ENCODE assay signal across 10 cellular contexts in the genomic region with DNA sequence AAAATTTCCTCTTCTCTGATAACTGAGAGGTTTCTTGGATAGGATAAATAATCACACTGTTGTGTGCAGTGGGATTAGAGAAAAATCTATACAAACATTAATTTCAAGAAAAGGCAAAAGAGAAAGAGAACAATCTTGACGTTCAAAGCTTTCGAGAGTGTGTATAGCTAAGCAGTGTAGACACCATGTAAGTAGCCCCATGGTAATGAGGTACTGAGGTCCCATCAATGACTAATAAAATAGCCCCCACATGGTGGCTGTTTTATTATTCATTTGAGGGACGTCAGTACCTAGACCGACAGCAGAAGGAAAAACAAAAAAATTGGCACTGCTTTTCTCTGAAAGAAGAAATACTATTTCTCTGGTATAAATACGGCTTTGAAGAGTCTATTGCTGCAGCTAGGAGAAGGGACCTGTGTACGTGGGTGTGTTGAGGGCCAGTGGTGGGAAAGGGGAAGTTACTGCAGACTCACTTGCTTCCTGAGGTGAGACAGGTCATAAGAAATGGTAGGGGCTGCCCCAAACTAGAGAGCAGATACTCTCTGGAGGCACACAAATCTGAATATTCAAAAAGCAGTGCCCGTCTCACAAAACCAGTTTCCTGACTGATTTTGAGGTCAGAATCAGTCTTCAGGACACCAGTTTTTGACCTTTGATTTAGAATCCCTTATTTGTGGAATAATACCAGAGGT.
DNase-seq lines count a peak whose midpoint lies in the region; ATAC-seq and TF ChIP-seq lines count a peak whose summit lies in the region.
"Had no signal": no experiment of that assay in that cellular context is flagged by ENCODE, and none has a peak within 500 bp of the region (broad histone marks: within the 10 kb centered on the region; RNA-seq: fewer than 3 reads in every experiment).

No MANE protein-coding gene starts in this region.

- peaks cover 52% of the 10 kb centered on the region for H3K27me3 Mint-ChIP-seq in endodermal cell (ENCODE audit: insufficient read depth)

- intact Hi-C loops in Right ventricle myocardium inferior (cut with DNase I) (loop anchor here (10.0 kb wide), 1 partner anchor 128 kb away; no protein-coding TSS in a partner anchor), aorta (cut with DNase I) (loop anchor here in 1 of 2 donors (10.0 kb wide), 1 partner anchor 252 kb away; no protein-coding TSS in a partner anchor)

- H3K79me2 ChIP-seq in osteoblast (ENCODE audit: insufficient read depth, low read length): no peaks in the 10 kb centered on the region

- TF ChIP-seq CTCF in endodermal cell (conservative IDR thresholded peaks at IDR 0.05) (peak; percentile 4), osteoblast (IDR thresholded peaks at IDR 0.05; ENCODE audit: extremely low read depth, low read depth, low read length) (no peak)

- H3K9me3 ChIP-seq in endodermal cell (ENCODE audit: control insufficient read depth, low read length): no peaks in the 10 kb centered on the region
- no peaks in the 10 kb centered on the region for H3K9me3 ChIP-seq in aorta (ENCODE audit: control insufficient read depth, low read length)
- H3K9me3 ChIP-seq in osteoblast (ENCODE audit: low read depth, low read length): no peaks in the 10 kb centered on the region
- H3K9me3 ChIP-seq: esophagus muscularis mucosa had no signal

- H3K36me3 ChIP-seq in endodermal cell (ENCODE audit: control insufficient read depth, insufficient read depth, low read length): no peaks in the 10 kb centered on the region
- H3K36me3 ChIP-seq in aorta (ENCODE audit: control insufficient read depth in 1 of 2, insufficient read depth in 2 of 2, low read length in 1 of 2): no peaks in the 10 kb centered on the region
- H3K36me3 ChIP-seq in osteoblast (ENCODE audit: insufficient read depth, low read length): no peaks in the 10 kb centered on the region
- H3K36me3 ChIP-seq: esophagus muscularis mucosa had no signal

- 90% methylated on average over 3 to 7 of the region's 7 CpGs for WGBS in endodermal cell (ENCODE audit: insufficient coverage in 1 of 2, insufficient read length in 1 of 2), 2 experiments
- 43 to 52% methylated on average over 7 of the region's 7 CpGs for WGBS in aorta, 2 donors

- H3K4me2 ChIP-seq in osteoblast (ENCODE audit: insufficient read depth, low read length): no peak overlapping the region
- H3K4me2 ChIP-seq: smooth muscle cell had no signal

- H3K4me1 ChIP-seq in endodermal cell (ENCODE audit: control insufficient read depth, insufficient read depth, low read length): peaks cover 3% of the 10 kb centered on the region
- peaks cover 0 to 2% of the 10 kb centered on the region in 2 donors for H3K4me1 ChIP-seq in aorta (ENCODE audit: control insufficient read depth in 1 of 2, insufficient read depth in 2 of 2, low read length in 2 of 2)
- no peaks in the 10 kb centered on the region for H3K4me1 ChIP-seq in osteoblast (ENCODE audit: insufficient read depth, low read length)
- H3K4me1 ChIP-seq: esophagus muscularis mucosa had no signal

- no peak overlapping the region for H2AFZ ChIP-seq in osteoblast (ENCODE audit: low read length)

- H3K9me3 Mint-ChIP-seq in endodermal cell: no peaks in the 10 kb centered on the region

- H3K4me3 Mint-ChIP-seq in endodermal cell: no peak overlapping the region

- H3K4me1 Mint-ChIP-seq in endodermal cell: peaks cover 17% of the 10 kb centered on the region

- no peaks in the 10 kb centered on the region for H4K20me1 ChIP-seq in osteoblast (ENCODE audit: insufficient read depth, low read length)

- peak; percentile 92 for ATAC-seq in GM18873 (IDR thresholded peaks at IDR 0.05; ENCODE audit: low FRiP score, unreplicated experiment)
- ATAC-seq in GM21447 (IDR thresholded peaks at IDR 0.05; ENCODE audit: unreplicated experiment): peak; percentile 96
- ATAC-seq in HG03135 (IDR thresholded peaks at IDR 0.05; ENCODE audit: unreplicated experiment): peak; percentile 89
- ATAC-seq in Right ventricle myocardium inferior: no peak
- no peak for ATAC-seq in aorta (ENCODE audit: low FRiP score)

- no peak overlapping the region for H3K27ac Mint-ChIP-seq in endodermal cell

- no peak overlapping the region for H3K4me3 ChIP-seq in endodermal cell (ENCODE audit: low read length)
- no peak overlapping the region for H3K4me3 ChIP-seq in aorta (ENCODE audit: low read length in 2 of 2)
- no peak overlapping the region for H3K4me3 ChIP-seq in osteoblast (ENCODE audit: insufficient read depth, low read length)
- H3K4me3 ChIP-seq: esophagus muscularis mucosa, smooth muscle cell had no signal

- H3K27ac ChIP-seq in endodermal cell (ENCODE audit: low read depth, low read length) (no peak overlapping the region), aorta (ENCODE audit: low read depth in 1 of 2, low read length in 2 of 2) (no peak overlapping the region), osteoblast (ENCODE audit: low read depth, low read length) (no peak overlapping the region)
- H3K27ac ChIP-seq: esophagus muscularis mucosa had no signal

- peaks cover 2% of the 10 kb centered on the region for H3K27me3 ChIP-seq in endodermal cell (ENCODE audit: control insufficient read depth, insufficient read depth, low read length, poor library complexity, severe bottlenecking)
- H3K27me3 ChIP-seq in aorta (ENCODE audit: control insufficient read depth in 1 of 2, insufficient read depth in 2 of 2, low read length in 1 of 2): no peaks in the 10 kb centered on the region
- H3K27me3 ChIP-seq in osteoblast (ENCODE audit: insufficient read depth, low read length): no peaks in the 10 kb centered on the region
- H3K27me3 ChIP-seq: esophagus muscularis mucosa had no signal

- no peak overlapping the region for H3K9ac ChIP-seq in endodermal cell (ENCODE audit: extremely low read depth, low read length, poor library complexity, severe bottlenecking)

- DNase-seq in endodermal cell: no peak
- no peak for DNase-seq in Right ventricle myocardium inferior (ENCODE audit: missing footprints)
- DNase-seq in aorta: no peak
- DNase-seq in osteoblast (ENCODE audit: insufficient read length, low spot score, missing footprints): no peak
- DNase-seq: NK-92 treated with Interleukin-12 subunit alpha and Interleukin-12 subunit beta, amount 100 ng/mL, for 24 hours had no signal

- peaks cover 6% of the 10 kb centered on the region for H3K36me3 Mint-ChIP-seq in endodermal cell (ENCODE audit: low read depth)

Comparison
In these comparisons a context has a peak if more than half of its experiments do, and no peak if none do; other contexts are left out.
1. ATAC-seq: peak in GM18873 (single experiment), GM21447 (single experiment) and HG03135 (single experiment); none in Right ventricle myocardium inferior (single experiment) and aorta (single experiment).